In genomic region chr22:26563022-26563421, GRCh38 we compare ENCODE assay signal across 17 cellular contexts. TPM values are rescaled to one million over a fixed set of nuclear protein-coding genes. Genes with fewer than 3 reads are reported as not detected.
DNase-seq lines count a peak whose midpoint lies in the region; ATAC-seq, FAIRE-seq and TF ChIP-seq lines count a peak whose summit lies in the region.
"Had no signal": no experiment of that assay in that cellular context is flagged by ENCODE, and none has a peak within 500 bp of the region (broad histone marks: within the 10 kb centered on the region; RNA-seq: fewer than 3 reads in every experiment).

No MANE protein-coding gene starts in this region.

- no peak for ATAC-seq in lower lobe of right lung
- ATAC-seq in GM19395 (IDR thresholded peaks at IDR 0.05; ENCODE audit: unreplicated experiment): no peak

- TF ChIP-seq CTCF in AG10803 (conservative IDR thresholded peaks at IDR 0.05; ENCODE audit: low read length): 0 out of 2 replicates have a peak, but pooled peaks have one; percentile 1
- peak; percentile 45 for TF ChIP-seq CTCF in GM10248 (IDR thresholded peaks at IDR 0.05; ENCODE audit: control extremely low read depth, extremely low read depth, low read depth, missing control alignments)
- peak; percentile 34 for TF ChIP-seq CTCF in epithelial cell of proximal tubule (conservative IDR thresholded peaks at IDR 0.05; ENCODE audit: low read depth, low read length)
- no peak for TF ChIP-seq CTCF in lower lobe of right lung (IDR thresholded peaks at IDR 0.05)

- no peaks in the 10 kb centered on the region for H3K9me3 ChIP-seq in lower lobe of right lung
- H3K9me3 ChIP-seq: suprapubic skin had no signal

- no peak overlapping the region for H3K27ac ChIP-seq in lower lobe of right lung
- H3K27ac ChIP-seq: suprapubic skin had no signal

- no peak for DNase-seq in AG10803 (ENCODE audit: low read depth)
- DNase-seq in GM10248 (ENCODE audit: extremely low spot score): no peak
- peak; percentile 16 for DNase-seq in RPMI8226
- DNase-seq in epithelial cell of proximal tubule (ENCODE audit: low read depth): no peak
- DNase-seq in GOT3 (lab: John Stamatoyannopoulos, UW): no peak
- no peak for DNase-seq in lower lobe of right lung
- no peak for DNase-seq in GM19239 (ENCODE audit: insufficient read length, low spot score)
- DNase-seq: AML-193; DMS79 treated with DMSO at 0.1 percent for 48 hours; NCI-H2081 treated with DMSO at 0.1 percent for 48 hours; NCI-H748 treated with DMSO at 0.1 percent for 48 hours; SHP77; stimulated activated CD4-positive, alpha-beta T cell treated with anti-CD3 and anti-CD28 coated beads, Interleukin-12 subunit alpha, Interleukin-12 subunit beta, amount 100 ng/mL, for 4 hours; T1000 had no signal

- no peaks in the 10 kb centered on the region for H3K27me3 ChIP-seq in lower lobe of right lung (ENCODE audit: low read depth)
- H3K27me3 ChIP-seq: suprapubic skin had no signal

- no peak for FAIRE-seq in GM19239 (lab: Jason Lieb, UNC)
- FAIRE-seq: GM12892 had no signal

- CTCF ChIA-PET in GM10248 (lab: Yijun Ruan, JAX): interaction anchor here (1.6 kb wide), 1 partner anchor 10 kb away, joined by 6 read pairs; no protein-coding TSS in a partner anchor

- peaks cover 21% of the 10 kb centered on the region for H3K36me3 ChIP-seq in lower lobe of right lung
- H3K36me3 ChIP-seq: suprapubic skin had no signal

- H3K4me1 ChIP-seq in lower lobe of right lung: peaks cover 43% of the 10 kb centered on the region

- POLR2A ChIA-PET in GM10248 (lab: Yijun Ruan, JAX): no interaction called here

- no peak overlapping the region for H3K4me3 ChIP-seq in AG10803 (ENCODE audit: low read length)
- no peak overlapping the region for H3K4me3 ChIP-seq in epithelial cell of proximal tubule (ENCODE audit: low read depth, low read length)
- no peak overlapping the region for H3K4me3 ChIP-seq in lower lobe of right lung
- H3K4me3 ChIP-seq: suprapubic skin had no signal

- intact Hi-C loops in lower lobe of right lung (cut with DNase I): no loop called here

RNA-seq across cellular contexts. Expression of gene TPST2, which starts 26.9 kb away (rescaled TPM):
- total RNA-seq in epithelial cell of proximal tubule (22.5 and 26.3 TPM in 2 replicates), lower lobe of right lung (63.1 TPM)

RNA-seq across cellular contexts. Expression of gene TFIP11, which starts 50.7 kb away (rescaled TPM):
- 17.8 and 26.3 TPM in 2 replicates for total RNA-seq in epithelial cell of proximal tubule
- 28.4 TPM for total RNA-seq in lower lobe of right lung

RNA-seq across cellular contexts. Expression of gene CRYBB1, which starts 54.8 kb away (rescaled TPM):
- not detected in 2 replicates for total RNA-seq in epithelial cell of proximal tubule
- total RNA-seq in lower lobe of right lung: 1.4 TPM
- total RNA-seq: suprapubic skin had no signal

RNA-seq across cellular contexts. Expression of gene CRYBA4, which starts 58.7 kb away (rescaled TPM):
- total RNA-seq in epithelial cell of proximal tubule: not detected in 2 replicates
- not detected for total RNA-seq in lower lobe of right lung
- total RNA-seq: suprapubic skin had no signal
